In genomic region chr17:1379208-1379929, GRCh38 we compare ENCODE assay signal across 12 cellular contexts. TPM values are rescaled to one million over a fixed set of nuclear protein-coding genes. Genes with fewer than 3 reads are reported as not detected.
DNase-seq lines count a peak whose midpoint lies in the region; ATAC-seq and TF ChIP-seq lines count a peak whose summit lies in the region.
"Had no signal": no experiment of that assay in that cellular context is flagged by ENCODE, and none has a peak within 500 bp of the region (broad histone marks: within the 10 kb centered on the region; RNA-seq: fewer than 3 reads in every experiment).

No MANE protein-coding gene starts in this region.

- H3K9me3 ChIP-seq in hepatocyte (ENCODE audit: low read depth) (no peaks in the 10 kb centered on the region), stomach (no peaks in the 10 kb centered on the region)
- H3K9me3 ChIP-seq: heart left ventricle, tibial artery had no signal

- peaks cover 85% of the 10 kb centered on the region for H3K4me1 Mint-ChIP-seq in activated naive CD4-positive, alpha-beta T cell treated with anti-CD3 and anti-CD28 coated beads for 36 hours (ENCODE audit: low read depth)
- H3K4me1 Mint-ChIP-seq in activated CD8-positive, alpha-beta T cell treated with anti-CD3 and anti-CD28 coated beads for 36 hours (ENCODE audit: low read depth) = peaks cover 73% of the 10 kb centered on the region

- H3K27ac Mint-ChIP-seq in activated naive CD4-positive, alpha-beta T cell treated with anti-CD3 and anti-CD28 coated beads for 36 hours = peak overlapping the region; percentile 80
- H3K27ac Mint-ChIP-seq in activated CD8-positive, alpha-beta T cell treated with anti-CD3 and anti-CD28 coated beads for 36 hours = peak overlapping the region; percentile 67

- no peak for ATAC-seq in activated CD8-positive, alpha-beta T cell treated with anti-CD3 and anti-CD28 coated beads for 36 hours

- peaks cover 100% of the 10 kb centered on the region for H3K79me2 ChIP-seq in hepatocyte

- H3K4me1 ChIP-seq in hepatocyte (ENCODE audit: insufficient read depth) = peaks cover 53% of the 10 kb centered on the region
- H3K4me1 ChIP-seq in stomach = peaks cover 87 to 100% (median 96%) of the 10 kb centered on the region in 4 donors

- H3K4me2 ChIP-seq in hepatocyte = peak overlapping the region; percentile 23

- WGBS in hepatocyte (ENCODE audit: low lambda C conversion rate, missing lambda C conversion rate) = 91% methylated on average over 11 of the region's 11 CpGs
- 62 to 75% (median 63%) methylated on average over 11 of the region's 11 CpGs for WGBS in stomach, 5 donors

- TF ChIP-seq EP300 in stomach (IDR thresholded peaks at IDR 0.05) = no peak

- H3K4me3 Mint-ChIP-seq in activated naive CD4-positive, alpha-beta T cell treated with anti-CD3 and anti-CD28 coated beads for 36 hours = no peak overlapping the region
- no peak overlapping the region for H3K4me3 Mint-ChIP-seq in activated CD8-positive, alpha-beta T cell treated with anti-CD3 and anti-CD28 coated beads for 36 hours

- CTCF ChIA-PET in activated naive CD4-positive, alpha-beta T cell treated with anti-CD3 and anti-CD28 coated beads for 36 hours (lab: Charles Lee) = interaction anchor here (0.6 to 3.6 kb wide), 5 partner anchors 12 to 499 kb away, joined by 3 to 25 read pairs (median 4); no protein-coding TSS in a partner anchor
- CTCF ChIA-PET in activated CD8-positive, alpha-beta T cell treated with anti-CD3 and anti-CD28 coated beads for 36 hours (lab: Charles Lee) = interaction anchor here (1.8 to 7.8 kb wide), 3 partner anchors 12 to 136 kb away, joined by 7 to 70 read pairs (median 11); partner anchors contain the start of gene INPP5K

- H3K36me3 ChIP-seq in hepatocyte (replicated peaks; ENCODE audit: insufficient read depth, low read depth) = no peaks in the 10 kb centered on the region
- H3K36me3 ChIP-seq in stomach = peaks cover 0 to 6% (median 2%) of the 10 kb centered on the region in 4 donors

- H3K27ac ChIP-seq in hepatocyte (peak overlapping the region; percentile 8), stomach (peak overlapping the region in 3 of 5 donors; percentile 0 to 64 (median 22))
- H3K27ac ChIP-seq: HL-60 had no signal

- no peak for DNase-seq in activated naive CD4-positive, alpha-beta T cell treated with anti-CD3 and anti-CD28 coated beads for 36 hours
- no peak for DNase-seq in activated naive CD4-positive, alpha-beta T cell (lab: John Stamatoyannopoulos, UW)
- no peak for DNase-seq in activated CD8-positive, alpha-beta T cell treated with anti-CD3 and anti-CD28 coated beads for 36 hours
- DNase-seq in hepatocyte (ENCODE audit: low spot score) (no peak), stomach (no peak), DMS53 (lab: John Stamatoyannopoulos, UW) (no peak), COLO668 (lab: John Stamatoyannopoulos, UW; ENCODE audit: unreplicated experiment) (no peak), A172 (ENCODE audit: low spot score) (no peak)
- DNase-seq: heart left ventricle, retina, tibial artery had no signal

- POLR2A ChIA-PET in activated CD8-positive, alpha-beta T cell treated with anti-CD3 and anti-CD28 coated beads for 36 hours (lab: Charles Lee) = interaction anchor here (0.7 to 3.0 kb wide), 8 partner anchors 9 to 20 kb away, joined by 3 to 22 read pairs (median 7); partner anchors contain the start of gene YWHAE

- TF ChIP-seq CTCF in activated CD8-positive, alpha-beta T cell treated with anti-CD3 and anti-CD28 coated beads for 36 hours (IDR thresholded peaks at IDR 0.05) = no peak
- TF ChIP-seq CTCF in hepatocyte (IDR thresholded peaks at IDR 0.05; ENCODE audit: poor library complexity) (no peak), stomach (IDR thresholded peaks at IDR 0.05) (no peak)

- peaks cover 13% of the 10 kb centered on the region for H3K36me3 Mint-ChIP-seq in activated naive CD4-positive, alpha-beta T cell treated with anti-CD3 and anti-CD28 coated beads for 36 hours (ENCODE audit: low read depth)
- H3K36me3 Mint-ChIP-seq in activated CD8-positive, alpha-beta T cell treated with anti-CD3 and anti-CD28 coated beads for 36 hours (ENCODE audit: low read depth) = peaks cover 30% of the 10 kb centered on the region

- intact Hi-C loops in activated naive CD4-positive, alpha-beta T cell treated with anti-CD3 and anti-CD28 coated beads for 36 hours (cut with micrococcal nuclease) = loop anchor here (2.0 kb wide), 1 partner anchor 15 kb away; no protein-coding TSS in a partner anchor
- intact Hi-C loops in activated CD8-positive, alpha-beta T cell treated with anti-CD3 and anti-CD28 coated beads for 36 hours (cut with micrococcal nuclease) = no loop called here
- intact Hi-C loops in stomach (cut with DNase I; ENCODE audit: low total_unique reads) = no loop called here

- H3K9me2 ChIP-seq in hepatocyte (replicated peaks; ENCODE audit: insufficient read depth) = no peaks in the 10 kb centered on the region

- no peaks in the 10 kb centered on the region for H3K27me3 Mint-ChIP-seq in activated naive CD4-positive, alpha-beta T cell treated with anti-CD3 and anti-CD28 coated beads for 36 hours (ENCODE audit: low read depth)
- no peaks in the 10 kb centered on the region for H3K27me3 Mint-ChIP-seq in activated CD8-positive, alpha-beta T cell treated with anti-CD3 and anti-CD28 coated beads for 36 hours

- H3K9me3 Mint-ChIP-seq in activated naive CD4-positive, alpha-beta T cell treated with anti-CD3 and anti-CD28 coated beads for 36 hours = no peaks in the 10 kb centered on the region
- no peaks in the 10 kb centered on the region for H3K9me3 Mint-ChIP-seq in activated CD8-positive, alpha-beta T cell treated with anti-CD3 and anti-CD28 coated beads for 36 hours

- H3K27me3 ChIP-seq in hepatocyte (no peaks in the 10 kb centered on the region), stomach (no peaks in the 10 kb centered on the region)
- H3K27me3 ChIP-seq: heart left ventricle, tibial artery had no signal

- H3K4me3 ChIP-seq in hepatocyte (no peak overlapping the region), stomach (no peak overlapping the region)
- H3K4me3 ChIP-seq: tibial artery had no signal

- H2AFZ ChIP-seq in hepatocyte = no peak overlapping the region

- peaks cover 100% of the 10 kb centered on the region for H4K20me1 ChIP-seq in hepatocyte (ENCODE audit: insufficient read depth, poor library complexity, severe bottlenecking)

- TF ChIP-seq POLR2A in stomach (IDR thresholded peaks at IDR 0.05) = no peak

RNA-seq across cellular contexts. Expression of gene YWHAE, which starts 20.7 kb away (rescaled TPM):
- 100 to 1,000 TPM; 528 to 576 TPM for total RNA-seq in activated naive CD4-positive, alpha-beta T cell treated with anti-CD3 and anti-CD28 coated beads for 36 hours
- total RNA-seq in activated CD8-positive, alpha-beta T cell treated with anti-CD3 and anti-CD28 coated beads for 36 hours = 100 to 1,000 TPM; 425 to 440 TPM
- total RNA-seq in hepatocyte (566 and 611 TPM in 2 replicates), stomach (1,000 to 10,000 TPM in 2 of 5 donors, 100 to 1,000 TPM in 3; 335 to 1,151 (median 362) TPM)
- polyA plus RNA-seq in hepatocyte (339 and 374 TPM in 2 replicates), stomach (100 to 1,000 TPM; 219 to 323 (median 254) TPM)
- 705 and 754 TPM in 2 replicates for total RNA-seq in A172 (2014; rRNA removed; shearing (Covaris generic))
